17 cellular contexts compared by ENCODE assay signal in genomic region chr7:117717341-117717740, GRCh38.
DNase-seq lines count a peak whose midpoint lies in the region; ATAC-seq and TF ChIP-seq lines count a peak whose summit lies in the region.
"Had no signal": no experiment of that assay in that cellular context is flagged by ENCODE, and none has a peak within 500 bp of the region (broad histone marks: within the 10 kb centered on the region; RNA-seq: fewer than 3 reads in every experiment).

No MANE protein-coding gene starts in this region.

- H3K9me3 ChIP-seq in IMR-90 (ENCODE audit: control insufficient read depth, insufficient read depth, low read length) (no peaks in the 10 kb centered on the region), neural cell (ENCODE audit: low read length) (no peaks in the 10 kb centered on the region)
- H3K9me3 ChIP-seq: BLaER1 had no signal

- DNase-seq in AG10803 (ENCODE audit: low read depth), result peak; percentile 2
- DNase-seq in IMR-90, result peak; percentile 12
- DNase-seq in fibroblast of peridontal ligament (ENCODE audit: extremely low read depth), result peak; percentile 8
- DNase-seq in glutamatergic neuron, result no peak
- DNase-seq in ecto neural progenitor cell (ENCODE audit: low spot score), result no peak
- no peak for DNase-seq in DMS 273 treated with DMSO at 0.1 percent for 48 hours (lab: John Stamatoyannopoulos, UW)
- DNase-seq: AML-193; CD8-positive, alpha-beta memory T cell; DMS153; DMS79 treated with DMSO at 0.1 percent for 48 hours; EL; HCEC 1CT had no signal

- H4K20me1 ChIP-seq in IMR-90 (ENCODE audit: insufficient read depth, low read length) (no peaks in the 10 kb centered on the region), neural cell (ENCODE audit: insufficient read depth) (no peaks in the 10 kb centered on the region)
- H4K20me1 ChIP-seq: BLaER1 had no signal

- TF ChIP-seq POLR2A in IMR-90 (IDR thresholded peaks at IDR 0.05; ENCODE audit: low read depth, low read length), result no peak

- no peak overlapping the region for H2BK20ac ChIP-seq in IMR-90 (ENCODE audit: low read depth, low read length)

- no TSS peak for BruUV-seq in IMR-90 (replicated peaks; lab: Mats Ljungman, UMichigan)

- no peak overlapping the region for H3K56ac ChIP-seq in IMR-90 (ENCODE audit: extremely low read depth, insufficient read depth, low read length)

- H3K27ac Mint-ChIP-seq in glutamatergic neuron (ENCODE audit: unreplicated experiment), result no peak overlapping the region
- H3K27ac Mint-ChIP-seq: CD8-positive, alpha-beta memory T cell; IgD-negative memory B cell had no signal

- intact Hi-C loops in IMR-90 (cut with micrococcal nuclease), result loop anchor here (5.0 to 10.0 kb wide), 4 partner anchors 130 to 785 kb away; no protein-coding TSS in a partner anchor

- ATAC-seq in IMR-90 (ENCODE audit: low read depth) (no peak), HG02885 (IDR thresholded peaks at IDR 0.05; ENCODE audit: poor library complexity, unreplicated experiment) (no peak)

- no peak overlapping the region; the same call in 1 of the 2 replicates for H3K18ac ChIP-seq in IMR-90 (ENCODE audit: low read depth, low read length)

- no peak overlapping the region for H3K4ac ChIP-seq in IMR-90 (ENCODE audit: low read depth, low read length)

- no peak overlapping the region for H4K5ac ChIP-seq in IMR-90 (ENCODE audit: low read depth, low read length)

- H3K4me1 ChIP-seq in IMR-90 (ENCODE audit: control insufficient read depth, insufficient read depth, low read length), result no peaks in the 10 kb centered on the region
- H3K4me1 ChIP-seq: BLaER1 had no signal

- H2AK5ac ChIP-seq in IMR-90 (ENCODE audit: low read depth, low read length), result no peak overlapping the region

- H2AK9ac ChIP-seq in IMR-90 (replicated peaks; ENCODE audit: low read depth, low read length, poor library complexity), result no peak overlapping the region

- H3K9ac ChIP-seq in IMR-90 (ENCODE audit: low read depth, low read length) (no peak overlapping the region), neural cell (ENCODE audit: low read length) (no peak overlapping the region)
- H3K9ac ChIP-seq: BLaER1, KMS-11 had no signal

- no peak overlapping the region for H2BK15ac ChIP-seq in IMR-90 (ENCODE audit: low read depth, low read length)

- in situ Hi-C loops in IMR-90 (cut with MboI; ENCODE audit: low sequenced_read_pairs), result loop anchor here (10.0 to 25.0 kb wide), 2 partner anchors 263 to 780 kb away; no protein-coding TSS in a partner anchor

- H3K36me3 ChIP-seq in IMR-90 (ENCODE audit: control insufficient read depth, insufficient read depth, low read length) (no peaks in the 10 kb centered on the region), neural cell (ENCODE audit: insufficient read depth, low read length) (peaks cover 16% of the 10 kb centered on the region)
- H3K36me3 ChIP-seq: BLaER1 had no signal

- H4K8ac ChIP-seq in IMR-90 (ENCODE audit: low read depth in 2 of 2, low read length in 2 of 2), result no peak overlapping the region; a peak in 1 of 4 replicates

- no peaks in the 10 kb centered on the region; a peak in 1 of 4 replicates for H3K79me1 ChIP-seq in IMR-90 (ENCODE audit: low read depth in 1 of 2, low read length in 2 of 2)

- WGBS in IMR-90 (ENCODE audit: extremely low coverage in 2 of 2, insufficient read length in 1 of 2), 2 experiments, result 100% methylated on average over 1 of the region's 2 CpGs; no CpG with 5 or more reads in 1 of the 2 experiments

- H3K4me3 Mint-ChIP-seq in glutamatergic neuron (ENCODE audit: unreplicated experiment), result no peak overlapping the region
- H3K4me3 Mint-ChIP-seq: CD8-positive, alpha-beta memory T cell; IgD-negative memory B cell had no signal

- peaks cover 2% of the 10 kb centered on the region for H3K4me1 Mint-ChIP-seq in glutamatergic neuron (ENCODE audit: low read depth, unreplicated experiment)
- H3K4me1 Mint-ChIP-seq: CD8-positive, alpha-beta memory T cell; IgD-negative memory B cell had no signal

- H3K4me3 ChIP-seq in AG10803 (ENCODE audit: low read length), result no peak overlapping the region
- H3K4me3 ChIP-seq in IMR-90 (ENCODE audit: insufficient read depth, low read depth, low read length), result no peak overlapping the region
- H3K4me3 ChIP-seq in neural cell (ENCODE audit: low read length), result no peak overlapping the region
- H3K4me3 ChIP-seq: BLaER1 had no signal

- no peak overlapping the region for H3K4me2 ChIP-seq in IMR-90 (ENCODE audit: low read depth, low read length)
- no peak overlapping the region for H3K4me2 ChIP-seq in neural cell (ENCODE audit: low read length)
- H3K4me2 ChIP-seq: BLaER1, KMS-11 had no signal

- H3K27me3 Mint-ChIP-seq in glutamatergic neuron (ENCODE audit: unreplicated experiment), result no peaks in the 10 kb centered on the region
- H3K27me3 Mint-ChIP-seq: CD8-positive, alpha-beta memory T cell had no signal

- no peaks in the 10 kb centered on the region for H3K27me3 ChIP-seq in IMR-90 (ENCODE audit: control insufficient read depth, insufficient read depth, low read length)
- no peaks in the 10 kb centered on the region for H3K27me3 ChIP-seq in neural cell (ENCODE audit: insufficient read depth, low read depth, low read length)
- H3K27me3 ChIP-seq: BLaER1 had no signal

- POLR2A ChIA-PET in IMR-90 (lab: Charles Lee; ENCODE audit: unreplicated experiment), result no interaction called here

- no peak overlapping the region for H2BK5ac ChIP-seq in IMR-90 (ENCODE audit: low read depth, low read length, poor library complexity, severe bottlenecking)

- H2AFZ ChIP-seq in IMR-90 (replicated peaks; ENCODE audit: low read length, poor library complexity) (no peak overlapping the region), neural cell (ENCODE audit: low read depth, low read length) (no peak overlapping the region)

- H3K9me2 ChIP-seq in neural cell (ENCODE audit: insufficient read depth, low read length), result no peaks in the 10 kb centered on the region

- CTCF ChIA-PET in IMR-90 (lab: Yijun Ruan, JAX), result interaction anchor here (0.6 to 2.2 kb wide), 4 partner anchors 245 to 317 kb away, joined by 3 to 20 read pairs (median 7); no protein-coding TSS in a partner anchor

- H4K91ac ChIP-seq in IMR-90 (ENCODE audit: insufficient read depth, low read depth, low read length), result no peak overlapping the region

- no peak for TF ChIP-seq EP300 in neural cell (conservative IDR thresholded peaks at IDR 0.05; ENCODE audit: poor library complexity, severe bottlenecking)

- TF ChIP-seq CTCF in AG10803 (conservative IDR thresholded peaks at IDR 0.05; ENCODE audit: low read length) (no peak), IMR-90 (conservative IDR thresholded peaks at IDR 0.05; ENCODE audit: low read depth, low read length) (no peak), neural cell (IDR thresholded peaks at IDR 0.05; ENCODE audit: poor library complexity, severe bottlenecking) (no peak), glutamatergic neuron (IDR thresholded peaks at IDR 0.05; ENCODE audit: partially characterized antibody, unreplicated experiment) (no peak)

- no peaks in the 10 kb centered on the region for H3F3A ChIP-seq in neural cell (ENCODE audit: insufficient read depth, low read length, poor library complexity, severe bottlenecking)

- H3K23ac ChIP-seq in IMR-90 (ENCODE audit: low read depth, low read length), result no peak overlapping the region

- TF ChIP-seq RAD21 in IMR-90 (IDR thresholded peaks at IDR 0.05; ENCODE audit: low read length) (no peak), neural cell (conservative IDR thresholded peaks at IDR 0.05) (no peak)

- dilution Hi-C loops in IMR-90 (cut with HindIII; ENCODE audit: low sequenced_read_pairs, unreplicated experiment), result no loop called here

- no peaks in the 10 kb centered on the region for H3K9me3 Mint-ChIP-seq in glutamatergic neuron (ENCODE audit: unreplicated experiment)
- H3K9me3 Mint-ChIP-seq: IgD-negative memory B cell had no signal

- no peaks in the 10 kb centered on the region for H3K9me1 ChIP-seq in IMR-90 (ENCODE audit: insufficient read depth, low read length)

- H3K27ac ChIP-seq in IMR-90 (ENCODE audit: insufficient read depth, low read length) (no peak overlapping the region), neural cell (ENCODE audit: low read length) (peak overlapping the region; percentile 66)
- H3K27ac ChIP-seq: BLaER1, KMS-11 had no signal

- H2BK120ac ChIP-seq in IMR-90 (ENCODE audit: low read depth, low read length), result no peak overlapping the region; the same call in 1 of the 2 replicates

- no peaks in the 10 kb centered on the region for H3K79me2 ChIP-seq in neural cell (replicated peaks; ENCODE audit: insufficient read depth, low read length)

- H3K14ac ChIP-seq in IMR-90 (replicated peaks; ENCODE audit: low read depth, low read length), result no peak overlapping the region

- no peaks in the 10 kb centered on the region for H3K36me3 Mint-ChIP-seq in glutamatergic neuron (ENCODE audit: unreplicated experiment)
- H3K36me3 Mint-ChIP-seq: CD8-positive, alpha-beta memory T cell; IgD-negative memory B cell had no signal

TF ChIP-seq in IMR-90, 13 proteins besides CTCF, POLR2A, EP300 and RAD21:
- no peak for TF ChIP-seq NFE2L2 (IDR thresholded peaks at IDR 0.05; ENCODE audit: low read depth, low read length)
- peak; percentile 44; the same call in 1 of the 2 replicates for TF ChIP-seq CEBPB (IDR thresholded peaks at IDR 0.05; ENCODE audit: low read depth, low read length)

TF ChIP-seq in neural cell, 6 proteins besides CTCF, POLR2A, EP300 and RAD21 (continues in another document):
- TF ChIP-seq SMC3 (conservative IDR thresholded peaks at IDR 0.05; ENCODE audit: poor library complexity) (no peak), REST (IDR thresholded peaks at IDR 0.05; ENCODE audit: borderline replicate concordance) (no peak), TAF1 (IDR thresholded peaks at IDR 0.05; ENCODE audit: low read depth) (no peak)

Comparison
In these comparisons a context has a peak if more than half of its experiments do, and no peak if none do; other contexts are left out.
1. DNase-seq: peak in AG10803 (single experiment), IMR-90 (single experiment) and fibroblast of peridontal ligament (single experiment); none in glutamatergic neuron (single experiment), ecto neural progenitor cell (single experiment) and DMS 273 treated with DMSO at 0.1 percent for 48 hours (single experiment).